ENCODE assay signal across 12 cellular contexts in genomic region chr3:114363554-114364202, GRCh38.
DNase-seq lines count a peak whose midpoint lies in the region; ATAC-seq and TF ChIP-seq lines count a peak whose summit lies in the region.
"Had no signal": no experiment of that assay in that cellular context is flagged by ENCODE, and none has a peak within 500 bp of the region (broad histone marks: within the 10 kb centered on the region; RNA-seq: fewer than 3 reads in every experiment).

No MANE protein-coding gene starts in this region.

- peak overlapping the region; percentile 26 for H3K27ac ChIP-seq in mammary epithelial cell (ENCODE audit: insufficient read depth, low read depth, low read length)
- peak overlapping the region in 1 of 2 donors; percentile 3 for H3K27ac ChIP-seq in breast epithelium
- peak overlapping the region in 48 of 59 donors; percentile 15 to 82 (median 53) for H3K27ac ChIP-seq in dorsolateral prefrontal cortex
- H3K27ac ChIP-seq in aorta (ENCODE audit: low read depth in 1 of 2, low read length in 2 of 2), result no peak overlapping the region
- H3K27ac ChIP-seq: esophagus squamous epithelium, tibial artery had no signal

- H3K36me3 ChIP-seq in mammary epithelial cell (ENCODE audit: insufficient read depth, low read length), result no peaks in the 10 kb centered on the region
- H3K36me3 ChIP-seq in breast epithelium, result no peaks in the 10 kb centered on the region
- H3K36me3 ChIP-seq in aorta (ENCODE audit: control insufficient read depth in 1 of 2, insufficient read depth in 2 of 2, low read length in 1 of 2), result no peaks in the 10 kb centered on the region
- H3K36me3 ChIP-seq: BE2C, esophagus squamous epithelium, tibial artery had no signal

- H3K4me1 ChIP-seq in mammary epithelial cell (ENCODE audit: insufficient read depth, low read length) (peaks cover 6% of the 10 kb centered on the region), breast epithelium (no peaks in the 10 kb centered on the region), aorta (ENCODE audit: control insufficient read depth in 1 of 2, insufficient read depth in 2 of 2, low read length in 2 of 2) (peaks cover 3 to 8% of the 10 kb centered on the region in 2 donors)
- H3K4me1 ChIP-seq: BE2C had no signal

- no peaks in the 10 kb centered on the region for H3K27me3 ChIP-seq in mammary epithelial cell (ENCODE audit: insufficient read depth, low read length)
- no peaks in the 10 kb centered on the region for H3K27me3 ChIP-seq in breast epithelium
- H3K27me3 ChIP-seq in dorsolateral prefrontal cortex, result no peaks in the 10 kb centered on the region
- no peaks in the 10 kb centered on the region for H3K27me3 ChIP-seq in aorta (ENCODE audit: control insufficient read depth in 1 of 2, insufficient read depth in 2 of 2, low read length in 1 of 2)
- H3K27me3 ChIP-seq: BE2C, esophagus squamous epithelium, tibial artery had no signal

- BruUV-seq in mammary epithelial cell (replicated peaks; lab: Mats Ljungman, UMichigan), result no TSS peak

- WGBS in mammary epithelial cell (ENCODE audit: low coverage, missing lambda C conversion rate), result 100% methylated on average over 1 of the region's 1 CpG
- 71 to 79% methylated on average over 1 of the region's 1 CpG for WGBS in aorta, 2 donors

- no peaks in the 10 kb centered on the region for H4K20me1 ChIP-seq in mammary epithelial cell (ENCODE audit: insufficient read depth, low read length)

- TF ChIP-seq CTCF in mammary epithelial cell (conservative IDR thresholded peaks at IDR 0.05 in 1 of 2, IDR thresholded peaks at IDR 0.05 in 1 of 2; ENCODE audit: extremely low read depth in 1 of 2, insufficient read depth in 1 of 2, low read depth in 1 of 2, low read length in 2 of 2) (no peak), breast epithelium (IDR thresholded peaks at IDR 0.05) (no peak), dorsolateral prefrontal cortex (IDR thresholded peaks at IDR 0.05 in 54 of 56, conservative IDR thresholded peaks at IDR 0.05 in 2 of 56; ENCODE audit: low read depth in 1 of 56, partially characterized antibody in 56 of 56) (no peak)

- no peaks in the 10 kb centered on the region for H3K9me3 ChIP-seq in mammary epithelial cell (replicated peaks; ENCODE audit: insufficient read depth, low read length)
- H3K9me3 ChIP-seq in breast epithelium, result no peaks in the 10 kb centered on the region
- H3K9me3 ChIP-seq in aorta (ENCODE audit: control insufficient read depth, low read length), result no peaks in the 10 kb centered on the region
- H3K9me3 ChIP-seq: BE2C, esophagus squamous epithelium, tibial artery had no signal

- dilution Hi-C loops in mammary epithelial cell (cut with HindIII; ENCODE audit: low sequenced_read_pairs), result no loop called here

- H2AFZ ChIP-seq in mammary epithelial cell (ENCODE audit: low read depth, low read length), result no peak overlapping the region

- in situ Hi-C loops in mammary epithelial cell (cut with MboI; ENCODE audit: low sequenced_read_pairs in 2 of 2), result no loop called here

- no peaks in the 10 kb centered on the region for H3K79me2 ChIP-seq in mammary epithelial cell (ENCODE audit: insufficient read depth, low read length)

- H3K4me2 ChIP-seq in mammary epithelial cell (ENCODE audit: insufficient read depth, low read depth, low read length), result no peak overlapping the region

- ATAC-seq in aorta (ENCODE audit: low FRiP score), result peak; percentile 69

- DNase-seq in mammary epithelial cell (peak; percentile 73), breast epithelium (ENCODE audit: low spot score in 2 of 2) (no peak), dorsolateral prefrontal cortex (no peak), medulla oblongata (ENCODE audit: extremely low spot score) (peak; percentile 37), aorta (no peak), GF-D8 (lab: John Stamatoyannopoulos, UW) (no peak), T-helper 9 cell (no peak), NCI-H748 treated with DMSO at 0.1 percent for 48 hours (lab: John Stamatoyannopoulos, UW) (no peak)
- DNase-seq: activated CD4-positive, alpha-beta T cell treated with anti-CD3 and anti-CD28 coated beads, Interleukin-2, amount 50 U/mL, for 1 hour; BE2C; esophagus squamous epithelium; tibial artery had no signal

- CTCF ChIA-PET in mammary epithelial cell (lab: Charles Lee; ENCODE audit: low non-redundant PET), result interaction anchor here (0.7 kb wide), 1 partner anchor 1548 kb away, joined by 3 read pairs; no protein-coding TSS in a partner anchor

- intact Hi-C loops in mammary epithelial cell (cut with micrococcal nuclease), result loop anchor here (1.0 to 5.0 kb wide), 3 partner anchors 55 to 1454 kb away; no protein-coding TSS in a partner anchor
- intact Hi-C loops in breast epithelium (cut with DNase I; ENCODE audit: low total_unique reads), result no loop called here
- intact Hi-C loops in dorsolateral prefrontal cortex (cut with DNase I), result loop anchor here in 1 of 2 donors (2.0 to 10.0 kb wide), 4 partner anchors 19 to 801 kb away; no protein-coding TSS in a partner anchor
- intact Hi-C loops in aorta (cut with DNase I), result no loop called here

- H3K9ac ChIP-seq in mammary epithelial cell (ENCODE audit: insufficient read depth, low read length), result no peak overlapping the region

- no peak overlapping the region for H3K4me3 ChIP-seq in mammary epithelial cell (replicated peaks in 1 of 3; ENCODE audit: insufficient read depth in 1 of 3, low read depth in 2 of 3, low read length in 3 of 3)
- no peak overlapping the region for H3K4me3 ChIP-seq in breast epithelium
- H3K4me3 ChIP-seq in dorsolateral prefrontal cortex, result no peak overlapping the region
- no peak overlapping the region for H3K4me3 ChIP-seq in aorta (ENCODE audit: low read length in 2 of 2)
- H3K4me3 ChIP-seq: esophagus squamous epithelium, tibial artery had no signal

- TF ChIP-seq POLR2A in breast epithelium (IDR thresholded peaks at IDR 0.05), result no peak

Comparison
In these comparisons a context has a peak if more than half of its experiments do, and no peak if none do; other contexts are left out.
1. DNase-seq: peak in mammary epithelial cell (single experiment) and medulla oblongata (single experiment); none in breast epithelium (0 of 2), dorsolateral prefrontal cortex (0 of 10), aorta (0 of 2), GF-D8 (single experiment), T-helper 9 cell (single experiment) and NCI-H748 treated with DMSO at 0.1 percent for 48 hours (single experiment).
2. H3K27ac ChIP-seq: peak in mammary epithelial cell (single experiment) and dorsolateral prefrontal cortex (48 of 59); none in aorta (0 of 2).